18 cellular contexts compared by ENCODE assay signal in the genomic region with DNA sequence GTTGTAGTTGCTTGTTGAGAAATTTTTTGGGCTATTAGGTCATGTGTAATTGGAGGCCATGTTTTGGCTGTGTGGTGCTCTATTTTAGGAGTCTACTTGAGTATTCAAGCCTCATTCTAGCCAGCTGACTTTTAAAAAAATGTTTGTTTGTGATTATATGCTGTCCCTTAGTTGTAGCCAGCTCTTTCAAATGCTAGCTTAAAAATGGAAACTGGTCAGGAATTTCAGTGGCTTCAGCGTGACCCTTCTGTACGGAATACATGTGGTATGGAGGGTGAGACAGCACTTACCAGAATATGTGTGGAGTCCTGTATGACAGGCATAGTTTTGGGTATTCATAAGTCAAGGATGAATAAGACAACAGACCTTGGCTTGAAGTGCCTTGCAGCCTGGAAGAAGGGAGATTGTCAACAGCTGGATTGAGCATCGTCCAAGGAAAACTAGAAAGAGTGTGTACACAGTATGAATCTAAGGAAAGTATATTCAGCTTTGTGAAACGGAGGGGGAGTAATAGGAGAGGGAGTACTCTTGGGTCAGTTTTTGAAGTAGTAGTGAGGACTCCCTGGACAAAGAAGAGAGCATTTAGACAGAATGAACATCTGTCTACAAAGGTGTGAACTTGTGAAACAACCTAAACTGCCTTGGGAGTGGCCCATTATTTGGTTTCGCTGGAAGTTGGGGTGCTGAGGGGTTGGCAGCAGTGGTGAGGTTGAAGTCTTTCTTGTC. TPM values are rescaled to one million over a fixed set of nuclear protein-coding genes. Genes with fewer than 3 reads are reported as not detected.
A peak's percentile ranks its signal among the peaks of the same experiment; 100 is the strongest.
DNase-seq lines count a peak whose midpoint lies in the region; ATAC-seq and TF ChIP-seq lines count a peak whose summit lies in the region.
"Had no signal": no experiment of that assay in that cellular context is flagged by ENCODE, and none has a peak within 500 bp of the region (broad histone marks: within the 10 kb centered on the region; RNA-seq: fewer than 3 reads in every experiment).

No MANE protein-coding gene starts in this region.

- H4K20me1 ChIP-seq in GM23248 (ENCODE audit: insufficient read depth): no peaks in the 10 kb centered on the region

- no peak overlapping the region for H2AFZ ChIP-seq in GM23248

- no peak overlapping the region for H3K4me2 ChIP-seq in GM23248 (ENCODE audit: unreplicated experiment)

- H3K4me3 ChIP-seq in GM23248 (no peak overlapping the region), brain microvascular endothelial cell (ENCODE audit: low read depth, low read length) (no peak overlapping the region), right atrium auricular region (no peak overlapping the region)
- H3K4me3 ChIP-seq: colonic mucosa, esophagus muscularis mucosa had no signal

- no peak for ATAC-seq in activated CD4-positive, CD25-positive, alpha-beta regulatory T cell treated with anti-CD3 and anti-CD28 coated beads, Interleukin-2, amount 50 U/mL, for 24 hours

- H3K9me2 ChIP-seq in GM23248 (ENCODE audit: insufficient read depth): no peaks in the 10 kb centered on the region

- no peak for TF ChIP-seq CTCF in brain microvascular endothelial cell (IDR thresholded peaks at IDR 0.05; ENCODE audit: low read depth, low read length, missing control alignments)
- no peak for TF ChIP-seq CTCF in right atrium auricular region (IDR thresholded peaks at IDR 0.05)

- peaks cover 20% of the 10 kb centered on the region for H3F3A ChIP-seq in GM23248 (ENCODE audit: insufficient read depth)

- peaks cover 12% of the 10 kb centered on the region for H3K4me1 ChIP-seq in GM23248 (ENCODE audit: insufficient read depth)
- peaks cover 0 to 34% of the 10 kb centered on the region in 2 donors for H3K4me1 ChIP-seq in right atrium auricular region
- H3K4me1 ChIP-seq: colonic mucosa had no signal

- in situ Hi-C loops in GM23248 (cut with MboI): no loop called here
- in situ Hi-C loops in brain microvascular endothelial cell (cut with HindIII; ENCODE audit: low pct_ligation_motif_present, low sequenced_read_pairs): no loop called here

- H3K36me3 ChIP-seq in GM23248 (ENCODE audit: low read depth) (peaks cover 77% of the 10 kb centered on the region), brain microvascular endothelial cell (replicated peaks) (peaks cover 74% of the 10 kb centered on the region), right atrium auricular region (peaks cover 67% of the 10 kb centered on the region)

- no peaks in the 10 kb centered on the region for H3K9me3 ChIP-seq in GM23248 (ENCODE audit: low read depth)
- H3K9me3 ChIP-seq in right atrium auricular region: no peaks in the 10 kb centered on the region
- H3K9me3 ChIP-seq: colonic mucosa, esophagus muscularis mucosa had no signal

- WGBS in GM23248 (ENCODE audit: low coverage in 1 of 2, low lambda C conversion rate in 2 of 2, missing lambda C conversion rate in 2 of 2), 2 experiments: 75 to 77% methylated on average over 5 of the region's 5 CpGs

- H3K79me2 ChIP-seq in GM23248 (ENCODE audit: insufficient read depth): peaks cover 94% of the 10 kb centered on the region

- H3K27ac ChIP-seq in GM23248 (peak overlapping the region; percentile 33), brain microvascular endothelial cell (no peak overlapping the region), right atrium auricular region (peak overlapping the region; percentile 77 to 80)
- H3K27ac ChIP-seq: colonic mucosa had no signal

- H3K27me3 ChIP-seq in GM23248 (replicated peaks; ENCODE audit: insufficient read depth): no peaks in the 10 kb centered on the region
- H3K27me3 ChIP-seq in brain microvascular endothelial cell (replicated peaks): no peaks in the 10 kb centered on the region
- H3K27me3 ChIP-seq in right atrium auricular region: no peaks in the 10 kb centered on the region
- H3K27me3 ChIP-seq: colonic mucosa, esophagus muscularis mucosa had no signal

- no peak overlapping the region for H3K9ac ChIP-seq in GM23248

- DNase-seq in GM23248 (peak; percentile 42), brain microvascular endothelial cell (peak; percentile 17), right atrium auricular region (ENCODE audit: low spot score) (no peak), stromal cell of bone marrow (ENCODE audit: low read depth) (peak; percentile 41), putamen (ENCODE audit: low spot score) (no peak), SIG-M5 (lab: John Stamatoyannopoulos, UW) (no peak)
- DNase-seq: activated CD4-positive, alpha-beta memory T cell treated with anti-CD3 and anti-CD28 coated beads, Interleukin-2, amount 10 ng/mL, durations not matched to agents 7 days and 5 days; activated effector memory CD4-positive, alpha-beta T cell treated with anti-CD3 and anti-CD28 coated beads, Interleukin-2, amount 50 U/mL, for 16 hours; colonic mucosa; Karpas-422; midbrain; NCI-H187 treated with DMSO at 0.1 percent for 48 hours; NCI-H82; SHP77; stimulated activated CD4-positive, alpha-beta T cell treated with anti-CD3 and anti-CD28 coated beads, Interleukin-4, amount 100 ng/mL, for 1 hour; stimulated activated naive CD4-positive, alpha-beta T cell treated with Interleukin-2 at 50 U/mL for 16 hours had no signal

RNA-seq across cellular contexts. Expression of gene WTIP, which starts 20.0 kb away (rescaled TPM):
- total RNA-seq in GM23248 (2014; rRNA removed; shearing (Covaris generic)): 35.2 and 37.2 TPM in 2 replicates
- 2.2 and 3.5 TPM in 2 replicates for polyA plus RNA-seq in GM23248 (2016; fragmentation: Nextera tagmentation; extraction: Ambion mirVana)
- total RNA-seq in right atrium auricular region: 10 to 100 TPM in 1 of 2 donors, 1 to 10 TPM in 1; 8.3 to 32.3 TPM

RNA-seq across cellular contexts. Expression of gene UBA2, which starts 33.4 kb away (rescaled TPM):
- 90.7 and 111 TPM in 2 replicates for total RNA-seq in GM23248 (2014; rRNA removed; shearing (Covaris generic))
- 79.1 and 93.1 TPM in 2 replicates for polyA plus RNA-seq in GM23248 (2016; fragmentation: Nextera tagmentation; extraction: Ambion mirVana)
- total RNA-seq in right atrium auricular region: 10 to 100 TPM; 42.1 to 52.3 TPM

RNA-seq across cellular contexts. Expression of gene PDCD2L, which starts 57.3 kb away (rescaled TPM):
- total RNA-seq in GM23248 (2014; rRNA removed; shearing (Covaris generic)): 7.1 and 13.4 TPM in 2 replicates
- 5.4 and 7.4 TPM in 2 replicates for polyA plus RNA-seq in GM23248 (2016; fragmentation: Nextera tagmentation; extraction: Ambion mirVana)
- total RNA-seq in right atrium auricular region: 10 to 100 TPM in 1 of 2 donors, 1 to 10 TPM in 1; 9.5 to 14.0 TPM

Comparison
In these comparisons a context has a peak if more than half of its experiments do, and no peak if none do; other contexts are left out.
1. DNase-seq: peak in GM23248 (single experiment), brain microvascular endothelial cell (single experiment) and stromal cell of bone marrow (single experiment); none in right atrium auricular region (single experiment), putamen (single experiment) and SIG-M5 (single experiment).